In genomic region chr15:74209560-74209958, GRCh38 we compare ENCODE assay signal across 18 cellular contexts. TPM values are rescaled to one million over a fixed set of nuclear protein-coding genes. Genes with fewer than 3 reads are reported as not detected.
A peak's percentile ranks its signal among the peaks of the same experiment; 100 is the strongest.
DNase-seq lines count a peak whose midpoint lies in the region; ATAC-seq and TF ChIP-seq lines count a peak whose summit lies in the region.
"Had no signal": no experiment of that assay in that cellular context is flagged by ENCODE, and none has a peak within 500 bp of the region (broad histone marks: within the 10 kb centered on the region; RNA-seq: fewer than 3 reads in every experiment).

No MANE protein-coding gene starts in this region.

- CTCF ChIA-PET in Caco-2 (lab: Charles Lee) = interaction anchor here (0.6 kb wide), 1 partner anchor 100 kb away, joined by 10 read pairs; no protein-coding TSS in a partner anchor

- H4K20me1 ChIP-seq in GM23248 (ENCODE audit: insufficient read depth) = no peaks in the 10 kb centered on the region
- no peaks in the 10 kb centered on the region for H4K20me1 ChIP-seq in Loucy (ENCODE audit: insufficient read depth, low read length, poor library complexity, severe bottlenecking)

- H3K27ac ChIP-seq in GM23248 (0 out of 2 replicates have a peak overlapping the region, but pooled peaks have one; percentile 61), prostate gland (no peak overlapping the region)
- H3K27ac ChIP-seq: heart right ventricle, right atrium auricular region had no signal

- in situ Hi-C loops in GM23248 (cut with MboI) = no loop called here

- H3K9me2 ChIP-seq in GM23248 (ENCODE audit: insufficient read depth) (no peaks in the 10 kb centered on the region), Loucy (replicated peaks; ENCODE audit: low read depth, low read length) (no peaks in the 10 kb centered on the region)

- no peak overlapping the region for H3K9ac ChIP-seq in GM23248
- peak overlapping the region; percentile 90 for H3K9ac ChIP-seq in Loucy (ENCODE audit: low read depth, low read length, poor library complexity, severe bottlenecking)

- H3K4me2 ChIP-seq in GM23248 (ENCODE audit: unreplicated experiment) (no peak overlapping the region), Loucy (ENCODE audit: low read depth, low read length, poor library complexity, severe bottlenecking) (peak overlapping the region; percentile 91)

- peaks cover 2% of the 10 kb centered on the region for H3K27me3 Mint-ChIP-seq in chondrocyte (ENCODE audit: low read depth)
- H3K27me3 Mint-ChIP-seq in neural crest cell (ENCODE audit: low read depth) = no peaks in the 10 kb centered on the region
- peaks cover 10% of the 10 kb centered on the region for H3K27me3 Mint-ChIP-seq in activated T-helper 2 cell treated with anti-CD3 and anti-CD28 coated beads, Interferon-gamma antibody, Interleukin-2, Interleukin-4, amounts not matched to agents 10 μg/mL and 5 μg/mL and 100 μg/mL, durations not matched to agents 14 hours and 24 hours and 36 hours (ENCODE audit: low read depth)
- H3K27me3 Mint-ChIP-seq in Caco-2 (ENCODE audit: insufficient read depth, unreplicated experiment) = peaks cover 4% of the 10 kb centered on the region

- no peak for TF ChIP-seq POLR2A in prostate gland (IDR thresholded peaks at IDR 0.05)

- H3K4me3 Mint-ChIP-seq in chondrocyte (ENCODE audit: unreplicated experiment) (no peak overlapping the region), neural crest cell (peak overlapping the region; percentile 91), Caco-2 (ENCODE audit: unreplicated experiment) (no peak overlapping the region)
- no peak overlapping the region for H3K4me3 Mint-ChIP-seq in activated T-helper 2 cell treated with anti-CD3 and anti-CD28 coated beads, Interferon-gamma antibody, Interleukin-2, Interleukin-4, amounts not matched to agents 10 μg/mL and 5 μg/mL and 100 μg/mL, durations not matched to agents 14 hours and 24 hours and 36 hours (ENCODE audit: low read depth)
- H3K4me3 Mint-ChIP-seq: activated CD8-positive, alpha-beta memory T cell treated with anti-CD3 and anti-CD28 coated beads, Interleukin-2, amount 10 ng/mL, durations not matched to agents 7 days and 5 days; activated T-helper 17 cell treated with anti-CD3 and anti-CD28 coated beads, Interleukin-2, amount 50 U/mL, for 72 hours; CD4-positive, alpha-beta memory T cell had no signal

- WGBS in GM23248 (ENCODE audit: low coverage in 1 of 2, low lambda C conversion rate in 2 of 2, missing lambda C conversion rate in 2 of 2), 2 experiments = 72 to 83% methylated on average over 3 to 5 of the region's 5 CpGs
- 86% methylated on average over 5 of the region's 5 CpGs for WGBS in prostate gland

- POLR2A ChIA-PET in Caco-2 (lab: Charles Lee) = no interaction called here

- H3K36me3 ChIP-seq in GM23248 (ENCODE audit: low read depth) (no peaks in the 10 kb centered on the region), Loucy (ENCODE audit: insufficient read depth, low read length) (no peaks in the 10 kb centered on the region), prostate gland (no peaks in the 10 kb centered on the region), Caco-2 (ENCODE audit: control insufficient read depth, insufficient read depth, low read length) (no peaks in the 10 kb centered on the region)
- H3K36me3 ChIP-seq: heart right ventricle, right atrium auricular region had no signal

- intact Hi-C loops in prostate gland (cut with DNase I) (no loop called here), Caco-2 (cut with micrococcal nuclease; ENCODE audit: unreplicated experiment) (no loop called here)
- intact Hi-C loops in activated T-helper 2 cell treated with anti-CD3 and anti-CD28 coated beads, Interferon-gamma antibody, Interleukin-2, Interleukin-4, amounts not matched to agents 10 μg/mL and 5 μg/mL and 100 μg/mL, durations not matched to agents 14 hours and 24 hours and 36 hours (cut with micrococcal nuclease) = no loop called here

- H3K36me3 Mint-ChIP-seq in chondrocyte (ENCODE audit: low read depth) = peaks cover 2% of the 10 kb centered on the region
- peaks cover 9% of the 10 kb centered on the region for H3K36me3 Mint-ChIP-seq in neural crest cell (ENCODE audit: low read depth)
- H3K36me3 Mint-ChIP-seq in activated T-helper 2 cell treated with anti-CD3 and anti-CD28 coated beads, Interferon-gamma antibody, Interleukin-2, Interleukin-4, amounts not matched to agents 10 μg/mL and 5 μg/mL and 100 μg/mL, durations not matched to agents 14 hours and 24 hours and 36 hours (ENCODE audit: low read depth) = no peaks in the 10 kb centered on the region
- H3K36me3 Mint-ChIP-seq in Caco-2 (ENCODE audit: insufficient read depth, unreplicated experiment) = peaks cover 6% of the 10 kb centered on the region
- H3K36me3 Mint-ChIP-seq: activated CD8-positive, alpha-beta memory T cell treated with anti-CD3 and anti-CD28 coated beads, Interleukin-2, amount 10 ng/mL, durations not matched to agents 7 days and 5 days; CD4-positive, alpha-beta memory T cell had no signal

- H2AFZ ChIP-seq in GM23248 = no peak overlapping the region
- no peak overlapping the region for H2AFZ ChIP-seq in Loucy (ENCODE audit: low read length)

- H3F3A ChIP-seq in GM23248 (ENCODE audit: insufficient read depth) (peaks cover 15% of the 10 kb centered on the region), Loucy (ENCODE audit: low read depth) (peaks cover 4% of the 10 kb centered on the region)

- H3K27me3 ChIP-seq in GM23248 (replicated peaks; ENCODE audit: insufficient read depth) (no peaks in the 10 kb centered on the region), Loucy (ENCODE audit: insufficient read depth, low read length, poor library complexity, severe bottlenecking) (no peaks in the 10 kb centered on the region), prostate gland (replicated peaks; ENCODE audit: insufficient read depth) (peaks cover 2% of the 10 kb centered on the region), Caco-2 (replicated peaks; ENCODE audit: control insufficient read depth, insufficient read depth, low read length) (no peaks in the 10 kb centered on the region)
- H3K27me3 ChIP-seq: heart right ventricle, right atrium auricular region had no signal

- no peak for ATAC-seq in GM21423 (IDR thresholded peaks at IDR 0.05; ENCODE audit: unreplicated experiment)
- ATAC-seq: activated CD8-positive, alpha-beta memory T cell treated with anti-CD3 and anti-CD28 coated beads, Interleukin-2, amount 10 ng/mL, durations not matched to agents 7 days and 5 days; activated T-helper 17 cell treated with anti-CD3 and anti-CD28 coated beads, Interleukin-2, amount 50 U/mL, for 72 hours had no signal

- H3K4me1 Mint-ChIP-seq in chondrocyte (ENCODE audit: low read depth) (peaks cover 29% of the 10 kb centered on the region), neural crest cell (peaks cover 95% of the 10 kb centered on the region), Caco-2 (ENCODE audit: low read depth, unreplicated experiment) (peaks cover 7% of the 10 kb centered on the region)
- H3K4me1 Mint-ChIP-seq in activated T-helper 2 cell treated with anti-CD3 and anti-CD28 coated beads, Interferon-gamma antibody, Interleukin-2, Interleukin-4, amounts not matched to agents 10 μg/mL and 5 μg/mL and 100 μg/mL, durations not matched to agents 14 hours and 24 hours and 36 hours (ENCODE audit: low read depth) = no peaks in the 10 kb centered on the region
- H3K4me1 Mint-ChIP-seq: activated CD8-positive, alpha-beta memory T cell treated with anti-CD3 and anti-CD28 coated beads, Interleukin-2, amount 10 ng/mL, durations not matched to agents 7 days and 5 days; activated T-helper 17 cell treated with anti-CD3 and anti-CD28 coated beads, Interleukin-2, amount 50 U/mL, for 72 hours; CD4-positive, alpha-beta memory T cell had no signal

- H3K9me3 ChIP-seq in GM23248 (ENCODE audit: low read depth) (no peaks in the 10 kb centered on the region), Loucy (ENCODE audit: insufficient read depth, low read depth, low read length) (no peaks in the 10 kb centered on the region), prostate gland (no peaks in the 10 kb centered on the region), Caco-2 (no peaks in the 10 kb centered on the region)
- H3K9me3 ChIP-seq: heart right ventricle, right atrium auricular region had no signal

- peaks cover 15% of the 10 kb centered on the region for H3K4me1 ChIP-seq in GM23248 (ENCODE audit: insufficient read depth)
- peaks cover 81% of the 10 kb centered on the region for H3K4me1 ChIP-seq in Loucy (ENCODE audit: insufficient read depth, low read length, poor library complexity, severe bottlenecking)
- no peaks in the 10 kb centered on the region for H3K4me1 ChIP-seq in prostate gland (replicated peaks)
- H3K4me1 ChIP-seq in Caco-2 = no peaks in the 10 kb centered on the region

- peak overlapping the region; percentile 65 for H3K27ac Mint-ChIP-seq in chondrocyte (ENCODE audit: unreplicated experiment)
- peak overlapping the region; percentile 86 for H3K27ac Mint-ChIP-seq in neural crest cell (ENCODE audit: unreplicated experiment)
- H3K27ac Mint-ChIP-seq in activated T-helper 2 cell treated with anti-CD3 and anti-CD28 coated beads, Interferon-gamma antibody, Interleukin-2, Interleukin-4, amounts not matched to agents 10 μg/mL and 5 μg/mL and 100 μg/mL, durations not matched to agents 14 hours and 24 hours and 36 hours = no peak overlapping the region
- no peak overlapping the region for H3K27ac Mint-ChIP-seq in Caco-2 (ENCODE audit: unreplicated experiment)
- H3K27ac Mint-ChIP-seq: activated CD8-positive, alpha-beta memory T cell treated with anti-CD3 and anti-CD28 coated beads, Interleukin-2, amount 10 ng/mL, durations not matched to agents 7 days and 5 days; activated T-helper 17 cell treated with anti-CD3 and anti-CD28 coated beads, Interleukin-2, amount 50 U/mL, for 72 hours; CD4-positive, alpha-beta memory T cell had no signal

- DNase-seq in GM23248 = no peak
- DNase-seq in chondrocyte (ENCODE audit: low spot score) = no peak
- DNase-seq in neural crest cell (ENCODE audit: low read depth, low spot score) = no peak
- DNase-seq in prostate gland (ENCODE audit: low spot score) = no peak
- DNase-seq in activated T-helper 2 cell treated with anti-CD3 and anti-CD28 coated beads, Interferon-gamma antibody, Interleukin-2, Interleukin-4, amounts not matched to agents 10 μg/mL and 5 μg/mL and 100 μg/mL, durations not matched to agents 14 hours and 24 hours and 36 hours (ENCODE audit: low spot score) = no peak
- DNase-seq in Caco-2 = no peak
- DNase-seq: activated CD4-positive, alpha-beta T cell treated with anti-CD3 and anti-CD28 coated beads for 1 hour; activated CD8-positive, alpha-beta memory T cell treated with anti-CD3 and anti-CD28 coated beads, Interleukin-2, amount 10 ng/mL, durations not matched to agents 7 days and 5 days; CD4-positive, alpha-beta memory T cell; cerebellar nuclear complex; heart right ventricle; NCI-H1105 treated with DMSO at 0.1 percent for 48 hours; NCI-H748 treated with DMSO at 0.1 percent for 48 hours; stimulated activated naive CD4-positive, alpha-beta T cell treated with Interleukin-2 at 50 U/mL for 16 hours had no signal

- H3K4me3 ChIP-seq in GM23248 = no peak overlapping the region
- H3K4me3 ChIP-seq in Loucy (ENCODE audit: low read length, poor library complexity, severe bottlenecking) = peak overlapping the region; percentile 75
- no peak overlapping the region for H3K4me3 ChIP-seq in prostate gland
- H3K4me3 ChIP-seq in Caco-2 (ENCODE audit: low read depth, low read length) = no peak overlapping the region
- H3K4me3 ChIP-seq: heart right ventricle, right atrium auricular region had no signal

- TF ChIP-seq CTCF in Loucy (conservative IDR thresholded peaks at IDR 0.05; ENCODE audit: low read length) (peak; percentile 51), chondrocyte (IDR thresholded peaks at IDR 0.05) (no peak), neural crest cell (conservative IDR thresholded peaks at IDR 0.05) (no peak), prostate gland (IDR thresholded peaks at IDR 0.05) (no peak), Caco-2 (IDR thresholded peaks at IDR 0.05; ENCODE audit: insufficient read depth in 1 of 2, low read depth in 1 of 2, low read length in 1 of 2, severe bottlenecking in 1 of 2, unreplicated experiment in 1 of 2) (no peak)

- H3K79me2 ChIP-seq in GM23248 (ENCODE audit: insufficient read depth) = no peaks in the 10 kb centered on the region
- peaks cover 60% of the 10 kb centered on the region for H3K79me2 ChIP-seq in Loucy (ENCODE audit: insufficient read depth, low read length)

- H3K9me3 Mint-ChIP-seq in chondrocyte (ENCODE audit: low read depth) (no peaks in the 10 kb centered on the region), neural crest cell (no peaks in the 10 kb centered on the region), Caco-2 (ENCODE audit: unreplicated experiment) (no peaks in the 10 kb centered on the region)
- no peaks in the 10 kb centered on the region for H3K9me3 Mint-ChIP-seq in activated T-helper 2 cell treated with anti-CD3 and anti-CD28 coated beads, Interferon-gamma antibody, Interleukin-2, Interleukin-4, amounts not matched to agents 10 μg/mL and 5 μg/mL and 100 μg/mL, durations not matched to agents 14 hours and 24 hours and 36 hours
- H3K9me3 Mint-ChIP-seq: activated T-helper 17 cell treated with anti-CD3 and anti-CD28 coated beads, Interleukin-2, amount 50 U/mL, for 72 hours had no signal

- BruUV-seq in Caco-2 (replicated peaks; lab: Mats Ljungman, UMichigan) = no TSS peak

RNA-seq across cellular contexts. Expression of gene STRA6, which starts 7.0 kb away (rescaled TPM):
- total RNA-seq in GM23248 (2014; rRNA removed; shearing (Covaris generic)) = not detected in 2 replicates
- polyA plus RNA-seq in GM23248 (2016; fragmentation: Nextera tagmentation; extraction: Ambion mirVana) = 0.22 TPM in 1 of 2 replicates, not detected in the other
- total RNA-seq in chondrocyte (4.9 to 12.7 TPM (median 5.4 TPM) in 3 replicates), neural crest cell (138 and 146 TPM in 2 replicates), prostate gland (1 to 10 TPM in 1 of 2 donors, under 1 TPM in 1; 0.77 to 1.8 TPM), Caco-2 (2022) (2.1 and 3.1 TPM in 2 replicates)
- not detected in 2 replicates for total RNA-seq in activated T-helper 2 cell treated with anti-CD3 and anti-CD28 coated beads, Interferon-gamma antibody, Interleukin-2, Interleukin-4, amounts not matched to agents 10 μg/mL and 5 μg/mL and 100 μg/mL, durations not matched to agents 14 hours and 24 hours and 36 hours
- total RNA-seq: activated T-helper 17 cell treated with anti-CD3 and anti-CD28 coated beads, Interleukin-2, amount 50 U/mL, for 72 hours; CD4-positive, alpha-beta memory T cell had no signal
- polyA plus RNA-seq: CD4-positive, alpha-beta memory T cell had no signal

RNA-seq across cellular contexts. Expression of gene CCDC33, which starts 26.6 kb away (rescaled TPM):
- not detected in 2 replicates for total RNA-seq in GM23248 (2014; rRNA removed; shearing (Covaris generic))
- polyA plus RNA-seq in GM23248 (2016; fragmentation: Nextera tagmentation; extraction: Ambion mirVana) = not detected in 2 replicates
- total RNA-seq in chondrocyte (not detected in 3 replicates), neural crest cell (15.1 and 15.6 TPM in 2 replicates), prostate gland (1 to 10 TPM in 1 of 2 donors, not detected in 1; 1.5 TPM), Caco-2 (2022) (not detected in 2 replicates)
- total RNA-seq in activated T-helper 2 cell treated with anti-CD3 and anti-CD28 coated beads, Interferon-gamma antibody, Interleukin-2, Interleukin-4, amounts not matched to agents 10 μg/mL and 5 μg/mL and 100 μg/mL, durations not matched to agents 14 hours and 24 hours and 36 hours = not detected in 2 replicates
- total RNA-seq: activated CD8-positive, alpha-beta memory T cell treated with anti-CD3 and anti-CD28 coated beads, Interleukin-2, amount 10 ng/mL, durations not matched to agents 7 days and 5 days; activated T-helper 17 cell treated with anti-CD3 and anti-CD28 coated beads, Interleukin-2, amount 50 U/mL, for 72 hours; CD4-positive, alpha-beta memory T cell; heart right ventricle; right atrium auricular region had no signal
- polyA plus RNA-seq: CD4-positive, alpha-beta memory T cell; heart right ventricle had no signal

RNA-seq across cellular contexts. Expression of gene ISLR, which starts 36.0 kb away (rescaled TPM):
- total RNA-seq in GM23248 (2014; rRNA removed; shearing (Covaris generic)) = 110 and 127 TPM in 2 replicates
- polyA plus RNA-seq in GM23248 (2016; fragmentation: Nextera tagmentation; extraction: Ambion mirVana) = 124 and 125 TPM in 2 replicates
- 49.6 to 143 TPM (median 53.3 TPM) in 3 replicates for total RNA-seq in chondrocyte
- 1.5 and 2.6 TPM in 2 replicates for total RNA-seq in neural crest cell
- total RNA-seq in prostate gland = 10 to 100 TPM; 36.5 to 70.7 TPM
- not detected in 2 replicates for total RNA-seq in activated T-helper 2 cell treated with anti-CD3 and anti-CD28 coated beads, Interferon-gamma antibody, Interleukin-2, Interleukin-4, amounts not matched to agents 10 μg/mL and 5 μg/mL and 100 μg/mL, durations not matched to agents 14 hours and 24 hours and 36 hours
- not detected in 2 replicates for total RNA-seq in Caco-2 (2022)
- total RNA-seq: activated CD8-positive, alpha-beta memory T cell treated with anti-CD3 and anti-CD28 coated beads, Interleukin-2, amount 10 ng/mL, durations not matched to agents 7 days and 5 days; activated T-helper 17 cell treated with anti-CD3 and anti-CD28 coated beads, Interleukin-2, amount 50 U/mL, for 72 hours; CD4-positive, alpha-beta memory T cell had no signal
- polyA plus RNA-seq: CD4-positive, alpha-beta memory T cell had no signal

Comparison
In these comparisons a context has a peak if more than half of its experiments do, and no peak if none do; other contexts are left out.
1. H3K27ac Mint-ChIP-seq: peak in chondrocyte (single experiment) and neural crest cell (single experiment); none in activated T-helper 2 cell treated with anti-CD3 and anti-CD28 coated beads, Interferon-gamma antibody, Interleukin-2, Interleukin-4, amounts not matched to agents 10 μg/mL and 5 μg/mL and 100 μg/mL, durations not matched to agents 14 hours and 24 hours and 36 hours (single experiment) and Caco-2 (single experiment).
2. RNA of gene STRA6, which starts 7.0 kb away (total RNA-seq): 138 to 146 TPM in neural crest cell; 4.9 to 12.7 TPM in chondrocyte, 2.1 to 3.1 TPM in Caco-2, 0.77 to 1.8 TPM in prostate gland, not detected in GM23248 and not detected in activated T-helper 2 cell treated with anti-CD3 and anti-CD28 coated beads, Interferon-gamma antibody, Interleukin-2, Interleukin-4, amounts not matched to agents 10 μg/mL and 5 μg/mL and 100 μg/mL, durations not matched to agents 14 hours and 24 hours and 36 hours; every median in the first group is over 10 times any median in the second.
3. RNA of gene ISLR, which starts 36.0 kb away (total RNA-seq): 110 to 127 TPM in GM23248, 36.5 to 70.7 TPM in prostate gland and 49.6 to 143 TPM in chondrocyte; 1.5 to 2.6 TPM in neural crest cell, not detected in activated T-helper 2 cell treated with anti-CD3 and anti-CD28 coated beads, Interferon-gamma antibody, Interleukin-2, Interleukin-4, amounts not matched to agents 10 μg/mL and 5 μg/mL and 100 μg/mL, durations not matched to agents 14 hours and 24 hours and 36 hours and not detected in Caco-2; every median in the first group is over 10 times any median in the second.